ENCODE assay signal across 22 cellular contexts in genomic region chr12:1777798-1778197, GRCh38. TPM values are rescaled to one million over a fixed set of nuclear protein-coding genes. Genes with fewer than 3 reads are reported as not detected.
DNase-seq lines count a peak whose midpoint lies in the region; ATAC-seq, FAIRE-seq and TF ChIP-seq lines count a peak whose summit lies in the region.
"Had no signal": no experiment of that assay in that cellular context is flagged by ENCODE, and none has a peak within 500 bp of the region (broad histone marks: within the 10 kb centered on the region; RNA-seq: fewer than 3 reads in every experiment).

No MANE protein-coding gene starts in this region.

- peaks cover 30% of the 10 kb centered on the region for H4K20me1 ChIP-seq in astrocyte (ENCODE audit: insufficient read depth, low read length)

- H3K27me3 Mint-ChIP-seq in MCF 10A (ENCODE audit: insufficient read depth, unreplicated experiment), result no peaks in the 10 kb centered on the region
- H3K27me3 Mint-ChIP-seq in astrocyte (ENCODE audit: low read depth, unreplicated experiment), result no peaks in the 10 kb centered on the region
- H3K27me3 Mint-ChIP-seq in activated CD4-positive, alpha-beta T cell treated with anti-CD3 and anti-CD28 coated beads, Interleukin-2, amount 10 ng/mL, durations not matched to agents 7 days and 5 days, result no peaks in the 10 kb centered on the region
- H3K27me3 Mint-ChIP-seq: dendritic cell treated with granulocyte-macrophage colony-stimulating factor and Interleukin-4, amounts not matched to agents 40 ng/mL and 50 ng/mL, for 4 days had no signal

- peaks cover 3% of the 10 kb centered on the region for H3K79me2 ChIP-seq in astrocyte (ENCODE audit: insufficient read depth, low read length)

- TF ChIP-seq POLR2A in breast epithelium (IDR thresholded peaks at IDR 0.05), result no peak

- H3K9ac ChIP-seq in astrocyte (ENCODE audit: low read length), result peak overlapping the region; percentile 1

- H3K36me3 ChIP-seq in breast epithelium (no peaks in the 10 kb centered on the region), astrocyte (ENCODE audit: insufficient read depth, low read length) (peaks cover 6% of the 10 kb centered on the region), heart right ventricle (peaks cover 0 to 41% (median 0%) of the 10 kb centered on the region in 9 donors)

- ATAC-seq in foreskin keratinocyte, result peak; percentile 52
- ATAC-seq in HG03442 (IDR thresholded peaks at IDR 0.05; ENCODE audit: unreplicated experiment), result no peak
- no peak for ATAC-seq in heart right ventricle
- ATAC-seq: activated CD8-positive, alpha-beta T cell treated with anti-CD3 and anti-CD28 coated beads, Interleukin-2, amount 10 ng/mL, durations not matched to agents 7 days and 5 days; heart left ventricle; left lung; natural killer cell had no signal

- H3K4me3 Mint-ChIP-seq in MCF 10A (ENCODE audit: unreplicated experiment), result peak overlapping the region; percentile 14
- peak overlapping the region; percentile 46 for H3K4me3 Mint-ChIP-seq in astrocyte (ENCODE audit: unreplicated experiment)
- H3K4me3 Mint-ChIP-seq in activated CD4-positive, alpha-beta T cell treated with anti-CD3 and anti-CD28 coated beads, Interleukin-2, amount 10 ng/mL, durations not matched to agents 7 days and 5 days, result no peak overlapping the region
- H3K4me3 Mint-ChIP-seq: activated CD8-positive, alpha-beta T cell treated with anti-CD3 and anti-CD28 coated beads, Interleukin-2, amount 10 ng/mL, durations not matched to agents 7 days and 5 days; dendritic cell treated with granulocyte-macrophage colony-stimulating factor and Interleukin-4, amounts not matched to agents 40 ng/mL and 50 ng/mL, for 4 days; natural killer cell had no signal

- H2AFZ ChIP-seq in astrocyte (ENCODE audit: low read depth, low read length), result no peak overlapping the region

- H3K4me1 ChIP-seq in breast epithelium (peaks cover 0 to 3% of the 10 kb centered on the region in 2 donors), astrocyte (ENCODE audit: insufficient read depth, low read length) (peaks cover 32% of the 10 kb centered on the region), foreskin keratinocyte (peaks cover 27% of the 10 kb centered on the region), heart right ventricle (peaks cover 0 to 66% (median 39%) of the 10 kb centered on the region in 9 donors)

- BruUV-seq in MCF 10A (replicated peaks; lab: Mats Ljungman, UMichigan), result no TSS peak

- TF ChIP-seq CTCF in MCF 10A (IDR thresholded peaks at IDR 0.05; ENCODE audit: unreplicated experiment) (no peak), breast epithelium (IDR thresholded peaks at IDR 0.05) (no peak), astrocyte (IDR thresholded peaks at IDR 0.05; ENCODE audit: insufficient read depth, low read depth, low read length) (no peak), foreskin keratinocyte (conservative IDR thresholded peaks at IDR 0.05) (no peak), heart right ventricle (IDR thresholded peaks at IDR 0.05) (no peak)

- no peak overlapping the region for H3K4me3 ChIP-seq in breast epithelium
- H3K4me3 ChIP-seq in astrocyte (ENCODE audit: insufficient read depth, low read depth, low read length), result no peak overlapping the region
- no peak overlapping the region for H3K4me3 ChIP-seq in heart right ventricle
- H3K4me3 ChIP-seq: heart left ventricle, left lung, sigmoid colon, tibial artery had no signal

- peaks cover 28% of the 10 kb centered on the region for H3K36me3 Mint-ChIP-seq in MCF 10A (ENCODE audit: insufficient read depth, unreplicated experiment)
- H3K36me3 Mint-ChIP-seq in astrocyte (ENCODE audit: low read depth, unreplicated experiment), result peaks cover 5% of the 10 kb centered on the region
- H3K36me3 Mint-ChIP-seq in activated CD4-positive, alpha-beta T cell treated with anti-CD3 and anti-CD28 coated beads, Interleukin-2, amount 10 ng/mL, durations not matched to agents 7 days and 5 days (ENCODE audit: low read depth), result peaks cover 40% of the 10 kb centered on the region

- POLR2A ChIA-PET in MCF 10A (lab: Yijun Ruan, JAX), result interaction anchor here (1.2 kb wide), 1 partner anchor 13 kb away, joined by 3 read pairs; no protein-coding TSS in a partner anchor
- POLR2A ChIA-PET in activated CD4-positive, alpha-beta T cell treated with anti-CD3 and anti-CD28 coated beads, Interleukin-2, amount 10 ng/mL, durations not matched to agents 7 days and 5 days (lab: Charles Lee), result no interaction called here

- CTCF ChIA-PET in MCF 10A (lab: Yijun Ruan, JAX), result interaction anchor here (1.0 kb wide), 2 partner anchors 9 to 145 kb away, joined by 3 to 4 read pairs; no protein-coding TSS in a partner anchor
- CTCF ChIA-PET in activated CD4-positive, alpha-beta T cell treated with anti-CD3 and anti-CD28 coated beads, Interleukin-2, amount 10 ng/mL, durations not matched to agents 7 days and 5 days (lab: Charles Lee), result interaction anchor here (0.6 kb wide), 1 partner anchor 108 kb away, joined by 3 read pairs; no protein-coding TSS in a partner anchor

- H3K27me3 ChIP-seq in breast epithelium (no peaks in the 10 kb centered on the region), astrocyte (ENCODE audit: insufficient read depth, low read length) (no peaks in the 10 kb centered on the region), foreskin keratinocyte (no peaks in the 10 kb centered on the region), heart right ventricle (no peaks in the 10 kb centered on the region)
- H3K27me3 ChIP-seq: heart left ventricle, left lung, sigmoid colon, tibial artery had no signal

- FAIRE-seq in astrocyte (lab: Jason Lieb, UNC), result peak; percentile 98
- FAIRE-seq: A204.1, GM12892, H1 had no signal

- DNase-seq in MCF 10A (ENCODE audit: unreplicated experiment) (peak; percentile 49), breast epithelium (ENCODE audit: low spot score in 2 of 2) (no peak), astrocyte (ENCODE audit: low read depth) (peak; percentile 84), foreskin keratinocyte (peak; percentile 42 to 72), NCI-H1417 (lab: John Stamatoyannopoulos, UW) (no peak), heart right ventricle (no peak)
- no peak for DNase-seq in activated CD4-positive, alpha-beta T cell treated with anti-CD3 and anti-CD28 coated beads, Interleukin-2, amount 10 ng/mL, durations not matched to agents 7 days and 5 days
- DNase-seq: activated CD8-positive, alpha-beta T cell treated with anti-CD3 and anti-CD28 coated beads, Interleukin-2, amount 10 ng/mL, durations not matched to agents 7 days and 5 days; activated naive CD4-positive, alpha-beta T cell treated with Interleukin-2 at 50 U/mL for 16 hours; DMS153; heart left ventricle; left lung; natural killer cell; NCI-H1105 treated with DMSO at 0.1 percent for 48 hours; NCI-H510A; sigmoid colon; tibial artery had no signal

- H3K9me3 ChIP-seq in breast epithelium, result no peaks in the 10 kb centered on the region
- no peaks in the 10 kb centered on the region for H3K9me3 ChIP-seq in astrocyte (ENCODE audit: insufficient read depth, low read depth, low read length)
- no peaks in the 10 kb centered on the region for H3K9me3 ChIP-seq in heart right ventricle
- H3K9me3 ChIP-seq: heart left ventricle, left lung, sigmoid colon, tibial artery had no signal

- H3K9me3 Mint-ChIP-seq in MCF 10A (ENCODE audit: unreplicated experiment), result no peaks in the 10 kb centered on the region
- H3K9me3 Mint-ChIP-seq in astrocyte (ENCODE audit: unreplicated experiment), result no peaks in the 10 kb centered on the region
- H3K9me3 Mint-ChIP-seq in activated CD4-positive, alpha-beta T cell treated with anti-CD3 and anti-CD28 coated beads, Interleukin-2, amount 10 ng/mL, durations not matched to agents 7 days and 5 days, result no peaks in the 10 kb centered on the region
- H3K9me3 Mint-ChIP-seq: dendritic cell treated with granulocyte-macrophage colony-stimulating factor and Interleukin-4, amounts not matched to agents 40 ng/mL and 50 ng/mL, for 4 days; natural killer cell had no signal

- 93 to 96% methylated on average over 5 of the region's 5 CpGs for WGBS in heart right ventricle, 2 donors

- H3K4me2 ChIP-seq in astrocyte (ENCODE audit: low read length), result peak overlapping the region; percentile 49

- H3K27ac ChIP-seq in breast epithelium, result no peak overlapping the region
- peak overlapping the region; percentile 48 for H3K27ac ChIP-seq in astrocyte (ENCODE audit: low read depth, low read length)
- H3K27ac ChIP-seq in foreskin keratinocyte, result no peak overlapping the region
- H3K27ac ChIP-seq in heart right ventricle, result no peak overlapping the region
- H3K27ac ChIP-seq: heart left ventricle, left lung, sigmoid colon, tibial artery had no signal

- H3K27ac Mint-ChIP-seq in MCF 10A (ENCODE audit: low read depth, unreplicated experiment) (no peak overlapping the region), astrocyte (ENCODE audit: unreplicated experiment) (peak overlapping the region; percentile 88)
- H3K27ac Mint-ChIP-seq in activated CD4-positive, alpha-beta T cell treated with anti-CD3 and anti-CD28 coated beads, Interleukin-2, amount 10 ng/mL, durations not matched to agents 7 days and 5 days, result no peak overlapping the region
- H3K27ac Mint-ChIP-seq: activated CD8-positive, alpha-beta T cell treated with anti-CD3 and anti-CD28 coated beads, Interleukin-2, amount 10 ng/mL, durations not matched to agents 7 days and 5 days; dendritic cell treated with granulocyte-macrophage colony-stimulating factor and Interleukin-4, amounts not matched to agents 40 ng/mL and 50 ng/mL, for 4 days; natural killer cell had no signal

- intact Hi-C loops in MCF 10A (cut with micrococcal nuclease) (loop anchor here (2.0 kb wide), 1 partner anchor 87 kb away; the partner anchor contains the start of gene ADIPOR2), breast epithelium (cut with DNase I; ENCODE audit: low total_unique reads) (no loop called here), heart right ventricle (cut with DNase I) (loop anchor here in 1 of 10 donors (5.0 kb wide), 1 partner anchor 65 kb away; no protein-coding TSS in a partner anchor)

- peaks cover 49% of the 10 kb centered on the region for H3K4me1 Mint-ChIP-seq in MCF 10A (ENCODE audit: insufficient read depth, unreplicated experiment)
- H3K4me1 Mint-ChIP-seq in astrocyte (ENCODE audit: low read depth, unreplicated experiment), result peaks cover 53% of the 10 kb centered on the region
- peaks cover 8% of the 10 kb centered on the region for H3K4me1 Mint-ChIP-seq in activated CD4-positive, alpha-beta T cell treated with anti-CD3 and anti-CD28 coated beads, Interleukin-2, amount 10 ng/mL, durations not matched to agents 7 days and 5 days

RNA-seq across cellular contexts. Expression of gene LRTM2, which starts 42.6 kb away (rescaled TPM):
- total RNA-seq in MCF 10A (2022) (not detected in 2 replicates), breast epithelium (not detected), astrocyte (not detected in 2 replicates), foreskin keratinocyte (not detected in 2 replicates), heart right ventricle (not detected)
- polyA plus RNA-seq in foreskin keratinocyte (not detected in 2 replicates), heart right ventricle (not detected)
- not detected for total RNA-seq in activated CD4-positive, alpha-beta T cell treated with anti-CD3 and anti-CD28 coated beads, Interleukin-2, amount 10 ng/mL, durations not matched to agents 7 days and 5 days
- total RNA-seq: activated CD8-positive, alpha-beta T cell treated with anti-CD3 and anti-CD28 coated beads, Interleukin-2, amount 10 ng/mL, durations not matched to agents 7 days and 5 days; H1; heart left ventricle; left lung; natural killer cell had no signal
- polyA plus RNA-seq: heart left ventricle had no signal

Comparison
In these comparisons a context has a peak if more than half of its experiments do, and no peak if none do; other contexts are left out.
1. DNase-seq: peak in MCF 10A (single experiment), astrocyte (single experiment) and foreskin keratinocyte (2 of 2); none in breast epithelium (0 of 2), activated CD4-positive, alpha-beta T cell treated with anti-CD3 and anti-CD28 coated beads, Interleukin-2, amount 10 ng/mL, durations not matched to agents 7 days and 5 days (single experiment), NCI-H1417 (0 of 3) and heart right ventricle (0 of 2).